9 cellular contexts compared by ENCODE assay signal in the genomic region with DNA sequence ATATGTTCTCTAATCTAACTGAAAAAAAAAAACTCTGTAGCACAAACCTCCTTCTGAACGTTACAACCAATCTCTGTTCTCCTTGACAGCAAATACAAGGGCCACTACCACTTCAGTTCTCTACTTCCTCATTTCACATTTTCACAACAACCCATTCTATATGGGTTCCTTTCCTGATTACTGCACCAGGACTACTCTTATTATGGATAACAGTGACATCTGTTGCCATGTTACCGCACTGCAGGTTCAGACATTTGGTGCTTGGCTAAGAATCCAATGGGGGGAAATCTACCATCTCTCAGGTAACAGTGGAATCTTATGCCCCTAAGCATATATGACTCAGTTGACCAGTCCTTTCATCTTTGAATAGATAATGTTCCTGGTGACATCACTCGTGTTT.
A peak's percentile ranks its signal among the peaks of the same experiment; 100 is the strongest.
DNase-seq lines count a peak whose midpoint lies in the region; ATAC-seq, FAIRE-seq and TF ChIP-seq lines count a peak whose summit lies in the region.
"Had no signal": no experiment of that assay in that cellular context is flagged by ENCODE, and none has a peak within 500 bp of the region (broad histone marks: within the 10 kb centered on the region; RNA-seq: fewer than 3 reads in every experiment).

No MANE protein-coding gene starts in this region.

- H3K4me3 ChIP-seq in foreskin fibroblast (ENCODE audit: low read depth in 1 of 2, low read length in 2 of 2) = no peak overlapping the region
- H3K4me3 ChIP-seq: body of pancreas had no signal

- DNase-seq in AG08395 (ENCODE audit: low spot score) = peak; percentile 32
- peak; percentile 82 for DNase-seq in GF-D8 (lab: John Stamatoyannopoulos, UW)
- DNase-seq in RCC 7860 (ENCODE audit: low spot score) = peak; percentile 43
- peak in 1 of 2 donors; percentile 14 for DNase-seq in foreskin fibroblast
- DNase-seq in NCI-H2029 treated with DMSO at 0.1 percent for 48 hours (lab: John Stamatoyannopoulos, UW) = no peak
- DNase-seq in cerebellar nuclear complex (lab: John Stamatoyannopoulos, UW) = no peak
- DNase-seq: body of pancreas had no signal

- no peak for ATAC-seq in HG02852 (IDR thresholded peaks at IDR 0.05; ENCODE audit: unreplicated experiment)
- ATAC-seq in GM21528 (IDR thresholded peaks at IDR 0.05; ENCODE audit: low FRiP score, unreplicated experiment) = no peak
- ATAC-seq: body of pancreas had no signal

- peak; percentile 29 for TF ChIP-seq CTCF in foreskin fibroblast (IDR thresholded peaks at IDR 0.05; ENCODE audit: low read depth, low read length)

- no peak for FAIRE-seq in RCC 7860 (lab: Jason Lieb, UNC)

Comparison
In these comparisons a context has a peak if more than half of its experiments do, and no peak if none do; other contexts are left out.
1. DNase-seq: peak in AG08395 (single experiment), GF-D8 (single experiment) and RCC 7860 (single experiment); none in NCI-H2029 treated with DMSO at 0.1 percent for 48 hours (single experiment) and cerebellar nuclear complex (0 of 2).